Comparison of ENCODE assay signal across 9 cellular contexts in the genomic region with DNA sequence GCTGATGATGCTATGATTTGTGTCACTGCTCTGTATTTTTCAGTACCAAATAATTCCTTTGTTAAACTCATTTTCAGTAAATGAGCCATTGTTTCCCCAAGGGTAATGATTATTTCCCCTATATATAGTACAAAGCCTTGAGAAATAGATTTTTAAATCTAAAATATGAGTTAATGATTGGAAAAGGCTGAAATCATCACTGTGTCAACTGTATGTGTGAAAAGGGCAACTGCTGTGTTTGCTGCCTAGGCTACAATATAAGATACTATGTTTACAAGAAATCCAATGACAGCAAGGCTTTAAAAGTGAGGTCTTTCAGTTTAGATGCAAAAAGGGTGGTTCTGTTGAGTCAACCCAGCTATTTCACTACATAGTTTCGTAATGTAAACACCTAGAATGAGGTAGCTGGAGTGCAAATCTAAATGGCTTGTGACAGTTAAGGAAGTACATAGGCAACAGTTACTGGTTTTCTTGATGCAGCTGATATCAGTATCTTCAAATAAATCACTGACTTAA. TPM values are rescaled to one million over a fixed set of nuclear protein-coding genes. Genes with fewer than 3 reads are reported as not detected.
DNase-seq lines count a peak whose midpoint lies in the region; ATAC-seq, FAIRE-seq and TF ChIP-seq lines count a peak whose summit lies in the region.
"Had no signal": no experiment of that assay in that cellular context is flagged by ENCODE, and none has a peak within 500 bp of the region (broad histone marks: within the 10 kb centered on the region; RNA-seq: fewer than 3 reads in every experiment).

No MANE protein-coding gene starts in this region.

- no peaks in the 10 kb centered on the region for H3K9me2 ChIP-seq in DOHH2 (replicated peaks; ENCODE audit: control insufficient read depth, low read length)

- H3K4me1 Mint-ChIP-seq in type B pancreatic cell (ENCODE audit: unreplicated experiment), result peaks cover 34% of the 10 kb centered on the region

- H3K4me1 ChIP-seq in DOHH2 (ENCODE audit: control insufficient read depth, low read length), result peaks cover 86% of the 10 kb centered on the region
- H3K4me1 ChIP-seq in kidney (ENCODE audit: control insufficient read depth in 1 of 2, insufficient read depth in 1 of 2, low read depth in 1 of 2, low read length in 2 of 2), result peaks cover 3 to 13% of the 10 kb centered on the region in 2 donors

- no peaks in the 10 kb centered on the region for H3K36me3 ChIP-seq in DOHH2 (ENCODE audit: control insufficient read depth, low read length)
- no peaks in the 10 kb centered on the region for H3K36me3 ChIP-seq in kidney (ENCODE audit: control insufficient read depth in 1 of 2, insufficient read depth in 2 of 2, low read length in 2 of 2)

- H3F3A ChIP-seq in DOHH2 (ENCODE audit: control insufficient read depth, insufficient read depth), result peaks cover 19% of the 10 kb centered on the region

- no peaks in the 10 kb centered on the region for H3K27me3 ChIP-seq in DOHH2 (ENCODE audit: control insufficient read depth, low read length)

- ATAC-seq in GM21360 (IDR thresholded peaks at IDR 0.05; ENCODE audit: unreplicated experiment) (peak; percentile 74), HG03520 (IDR thresholded peaks at IDR 0.05; ENCODE audit: unreplicated experiment) (peak; percentile 74)

- H3K9me3 Mint-ChIP-seq in type B pancreatic cell, result no peaks in the 10 kb centered on the region

- peak overlapping the region; percentile 90 for H3K27ac Mint-ChIP-seq in type B pancreatic cell

- FAIRE-seq in kidney (lab: Jason Lieb, UNC), result no peak
- FAIRE-seq in D721Med (lab: Jason Lieb, UNC), result no peak
- FAIRE-seq: H1 had no signal

- no peaks in the 10 kb centered on the region for H3K27me3 Mint-ChIP-seq in type B pancreatic cell

- peak overlapping the region; percentile 63 for H3K27ac ChIP-seq in DOHH2 (ENCODE audit: low read depth, low read length)
- H3K27ac ChIP-seq in caudate nucleus (ENCODE audit: low read depth, low read length), result peak overlapping the region; percentile 61
- H3K27ac ChIP-seq in kidney (ENCODE audit: low read depth in 2 of 2, low read length in 2 of 2), result no peak overlapping the region

- peak overlapping the region; percentile 83 for H3K4me2 ChIP-seq in DOHH2 (ENCODE audit: low read length)

- peak overlapping the region; percentile 60 for H3K4me3 Mint-ChIP-seq in type B pancreatic cell

- no peak for TF ChIP-seq CTCF in DOHH2 (IDR thresholded peaks at IDR 0.05; ENCODE audit: low read depth, low read length, poor library complexity, severe bottlenecking)
- TF ChIP-seq CTCF in type B pancreatic cell (conservative IDR thresholded peaks at IDR 0.05), result no peak
- TF ChIP-seq CTCF in kidney (IDR thresholded peaks at IDR 0.05; ENCODE audit: borderline replicate concordance, extremely low read depth, insufficient read depth), result no peak
- TF ChIP-seq CTCF in D721Med (IDR thresholded peaks at IDR 0.05; ENCODE audit: insufficient read depth, missing control alignments), result no peak

- H3K4me3 ChIP-seq in DOHH2 (ENCODE audit: low read length), result peak overlapping the region; percentile 16
- no peak overlapping the region for H3K4me3 ChIP-seq in kidney (ENCODE audit: low read length in 2 of 2)

- H3K9me3 ChIP-seq in DOHH2 (ENCODE audit: control insufficient read depth, insufficient read depth, low read length) (no peaks in the 10 kb centered on the region), kidney (ENCODE audit: control insufficient read depth in 1 of 2, low read length in 2 of 2) (no peaks in the 10 kb centered on the region)

- H4K20me1 ChIP-seq in DOHH2 (ENCODE audit: control insufficient read depth, insufficient read depth, low read depth, low read length), result no peaks in the 10 kb centered on the region

- no peak for DNase-seq in caudate nucleus (lab: John Stamatoyannopoulos, UW)
- no peak for DNase-seq in type B pancreatic cell (ENCODE audit: extremely low spot score, unreplicated experiment)
- no peak for DNase-seq in EL
- DNase-seq in kidney, result no peak
- DNase-seq in D721Med (ENCODE audit: insufficient read length, low spot score), result no peak

- no peak overlapping the region for H3K9ac ChIP-seq in kidney (ENCODE audit: low read length in 2 of 2)

- H3K79me2 ChIP-seq in DOHH2 (ENCODE audit: control insufficient read depth, low read length), result peaks cover 97% of the 10 kb centered on the region

- intact Hi-C loops in kidney (cut with DNase I), result no loop called here

- H3K36me3 Mint-ChIP-seq in type B pancreatic cell, result no peaks in the 10 kb centered on the region

RNA-seq across cellular contexts. Expression of a gene that starts 15.3 kb away (rescaled TPM):
- total RNA-seq in type B pancreatic cell (ENCODE audit: low replicate concordance) (25.4 and 26.2 TPM in 2 replicates), kidney (31.3 TPM)
- 20.2 TPM for polyA plus RNA-seq in kidney (ENCODE audit: insufficient read depth, low read depth, low replicate concordance)

Comparison
In these comparisons a context has a peak if more than half of its experiments do, and no peak if none do; other contexts are left out.
1. H3K27ac ChIP-seq: peak in DOHH2 (single experiment) and caudate nucleus (single experiment); none in kidney (0 of 2).